Comparison of ENCODE assay signal across 8 cellular contexts in genomic region chr22:20506543-20507252, GRCh38. TPM values are rescaled to one million over a fixed set of nuclear protein-coding genes. Genes with fewer than 3 reads are reported as not detected.
DNase-seq lines count a peak whose midpoint lies in the region; ATAC-seq, FAIRE-seq and TF ChIP-seq lines count a peak whose summit lies in the region.

No MANE protein-coding gene starts in this region.

- no peaks in the 10 kb centered on the region for H3K9me3 Mint-ChIP-seq in activated naive CD4-positive, alpha-beta T cell treated with anti-CD3 and anti-CD28 coated beads, Interleukin-2, amount 10 ng/mL, durations not matched to agents 7 days and 5 days

- H3K36me3 ChIP-seq in K562 (ENCODE audit: control insufficient read depth, insufficient read depth, low read length) (peaks cover 28% of the 10 kb centered on the region), lung (ENCODE audit: control insufficient read depth in 2 of 2, insufficient read depth in 2 of 2, low read length in 2 of 2) (no peaks in the 10 kb centered on the region), upper lobe of left lung (no peaks in the 10 kb centered on the region)

- DNase-seq in activated naive CD4-positive, alpha-beta T cell treated with anti-CD3 and anti-CD28 coated beads, Interleukin-2, amount 10 ng/mL, durations not matched to agents 7 days and 5 days, result no peak
- DNase-seq in activated naive CD4-positive, alpha-beta T cell treated with Interleukin-2 at 50 U/mL for 16 hours, result no peak
- DNase-seq in K562 (ENCODE audit: extremely low read depth in 1 of 4, low spot score in 3 of 4) (no peak), lung (ENCODE audit: low spot score) (no peak), upper lobe of left lung (no peak), superior temporal gyrus (ENCODE audit: extremely low spot score) (no peak), SKM-1 (lab: John Stamatoyannopoulos, UW; ENCODE audit: unreplicated experiment) (no peak)

- peaks cover 37% of the 10 kb centered on the region for H4K20me1 ChIP-seq in K562 (replicated peaks; ENCODE audit: control insufficient read depth, insufficient read depth, low read length)

- POLR2A ChIA-PET in K562 (lab: Yijun Ruan, JAX), result interaction anchor here (0.6 to 39.5 kb wide), 22 partner anchors 8 to 709 kb away, joined by 3 to 1693 read pairs (median 3); no protein-coding TSS in a partner anchor

- in situ Hi-C loops in K562 (cut with MboI), result no loop called here

- CTCF ChIA-PET in activated naive CD4-positive, alpha-beta T cell treated with anti-CD3 and anti-CD28 coated beads, Interleukin-2, amount 10 ng/mL, durations not matched to agents 7 days and 5 days (lab: Charles Lee), result interaction anchor here (1.2 to 2.0 kb wide), 3 partner anchors 46 to 89 kb away, joined by 3 to 5 read pairs (median 4); no protein-coding TSS in a partner anchor
- CTCF ChIA-PET in K562 (lab: Yijun Ruan, JAX; ENCODE audit: low intra/inter-chr PET ratio), result interaction anchor here (0.5 to 1.5 kb wide), 3 partner anchors 10 to 282 kb away, joined by 3 to 11 read pairs (median 4); no protein-coding TSS in a partner anchor

- TF ChIP-seq POLR2A in K562 (conservative IDR thresholded peaks at IDR 0.05) (no peak), upper lobe of left lung (IDR thresholded peaks at IDR 0.05) (no peak)

- ATAC-seq in K562 (no peak), lung (ENCODE audit: insufficient read depth, low FRiP score) (no peak), upper lobe of left lung (ENCODE audit: low FRiP score in 2 of 2) (no peak), GM21529 (IDR thresholded peaks at IDR 0.05; ENCODE audit: unreplicated experiment) (no peak)

- no peak for FAIRE-seq in K562 (lab: Jason Lieb, UNC)

- WGBS in K562 (ENCODE audit: insufficient coverage, low coverage, missing lambda C conversion rate), result 59% methylated on average over 13 of the region's 13 CpGs
- 74 to 80% methylated on average over 13 of the region's 13 CpGs for WGBS in lung, 2 donors
- 74 to 77% methylated on average over 13 of the region's 13 CpGs for WGBS in upper lobe of left lung, 2 donors

- TF ChIP-seq EP300 in K562 (IDR thresholded peaks at IDR 0.05; ENCODE audit: low read length) (no peak), upper lobe of left lung (IDR thresholded peaks at IDR 0.05) (no peak)

- H3K27me3 ChIP-seq in K562 (ENCODE audit: control insufficient read depth in 2 of 2, insufficient read depth in 2 of 2, low read length in 2 of 2) (no peaks in the 10 kb centered on the region), lung (ENCODE audit: control insufficient read depth, insufficient read depth) (no peaks in the 10 kb centered on the region), upper lobe of left lung (no peaks in the 10 kb centered on the region)

- H3K4me1 ChIP-seq in K562 (replicated peaks in 1 of 2; ENCODE audit: control insufficient read depth in 2 of 2, insufficient read depth in 2 of 2, low read length in 2 of 2) (peaks cover 39 to 41% of the 10 kb centered on the region in 2 experiments), lung (ENCODE audit: control insufficient read depth in 2 of 2, insufficient read depth in 2 of 2, low read length in 2 of 2) (peaks cover 13 to 17% of the 10 kb centered on the region in 2 donors), upper lobe of left lung (peaks cover 34 to 44% (median 38%) of the 10 kb centered on the region in 4 donors)

- peak overlapping the region; percentile 96 for H2AFZ ChIP-seq in K562 (ENCODE audit: low read depth, low read length)

- H3K9me1 ChIP-seq in K562 (ENCODE audit: control insufficient read depth, insufficient read depth, low read length), result peaks cover 16% of the 10 kb centered on the region

- peaks cover 40% of the 10 kb centered on the region for H3K4me1 Mint-ChIP-seq in activated naive CD4-positive, alpha-beta T cell treated with anti-CD3 and anti-CD28 coated beads, Interleukin-2, amount 10 ng/mL, durations not matched to agents 7 days and 5 days

- H3K79me2 ChIP-seq in K562 (ENCODE audit: control insufficient read depth, insufficient read depth, low read length), result peaks cover 47% of the 10 kb centered on the region

- intact Hi-C loops in K562 (cut with micrococcal nuclease), result loop anchor here (1.0 to 10.0 kb wide), 4 partner anchors 17 to 496 kb away; partner anchors contain the start of genes CRKL and THAP7

- TF ChIP-seq CTCF in K562 (IDR thresholded peaks at IDR 0.05 in 2 of 3, conservative IDR thresholded peaks at IDR 0.05 in 1 of 3; ENCODE audit: insufficient read depth in 2 of 3, low read depth in 1 of 3, low read length in 3 of 3) (no peak), lung (IDR thresholded peaks at IDR 0.05; ENCODE audit: control extremely low read depth, extremely low read depth) (no peak), upper lobe of left lung (IDR thresholded peaks at IDR 0.05) (no peak)

- no peak for TF ChIP-seq RAD21 in K562 (CRISPR knock-in tag; conservative IDR thresholded peaks at IDR 0.05 in 1 of 2, IDR thresholded peaks at IDR 0.05 in 1 of 2)

- H3K27ac Mint-ChIP-seq in activated naive CD4-positive, alpha-beta T cell treated with anti-CD3 and anti-CD28 coated beads, Interleukin-2, amount 10 ng/mL, durations not matched to agents 7 days and 5 days, result peak overlapping the region; percentile 97

- H3K4me3 ChIP-seq in K562 (peak overlapping the region; percentile 53), lung (no peak overlapping the region), upper lobe of left lung (peak overlapping the region in 3 of 4 donors; percentile 70 to 94 (median 79))

- no peaks in the 10 kb centered on the region for H3K27me3 Mint-ChIP-seq in activated naive CD4-positive, alpha-beta T cell treated with anti-CD3 and anti-CD28 coated beads, Interleukin-2, amount 10 ng/mL, durations not matched to agents 7 days and 5 days

- peak overlapping the region; percentile 92 for H3K4me3 Mint-ChIP-seq in activated naive CD4-positive, alpha-beta T cell treated with anti-CD3 and anti-CD28 coated beads, Interleukin-2, amount 10 ng/mL, durations not matched to agents 7 days and 5 days

- BruUV-seq in K562 (replicated peaks; lab: Mats Ljungman, UMichigan), result TSS peak; percentile 94

- H3K9me3 ChIP-seq in K562 (replicated peaks; ENCODE audit: control insufficient read depth, insufficient read depth, low read depth, low read length) (no peaks in the 10 kb centered on the region), lung (ENCODE audit: control insufficient read depth in 2 of 2, insufficient read depth in 1 of 2, low read length in 1 of 2) (no peaks in the 10 kb centered on the region), upper lobe of left lung (no peaks in the 10 kb centered on the region)

- H3K27ac ChIP-seq in K562 (ENCODE audit: extremely low read depth, low read depth, low read length), result peak overlapping the region; percentile 82; the same call in 2 of the 3 replicates
- peak overlapping the region; percentile 98 for H3K27ac ChIP-seq in lung (ENCODE audit: low read depth in 1 of 2, low read length in 1 of 2)
- peak overlapping the region in 3 of 4 donors; percentile 94 to 98 (median 97) for H3K27ac ChIP-seq in upper lobe of left lung

- peak overlapping the region; percentile 94 for H3K4me2 ChIP-seq in K562 (ENCODE audit: insufficient read depth, low read length)

- peak overlapping the region; percentile 88 to 96 for H3K9ac ChIP-seq in K562 (ENCODE audit: insufficient read depth in 1 of 2, low read depth in 2 of 2, low read length in 2 of 2)

- H3K36me3 Mint-ChIP-seq in activated naive CD4-positive, alpha-beta T cell treated with anti-CD3 and anti-CD28 coated beads, Interleukin-2, amount 10 ng/mL, durations not matched to agents 7 days and 5 days, result peaks cover 24% of the 10 kb centered on the region

RNA-seq across cellular contexts. Expression of gene MED15, which starts 0.7 kb away (rescaled TPM):
- 482 and 971 TPM in 2 replicates for total RNA-seq in K562 (2011; cell fraction: chromatin; rRNA removed; ENCODE audit: low replicate concordance)
- 663 TPM in 2 replicates for total RNA-seq in K562 (2011; cell fraction: nucleolus; rRNA removed)
- total RNA-seq in K562 (2011; cell fraction: nucleoplasm; rRNA removed), result 469 and 476 TPM in 2 replicates
- total RNA-seq in K562 (2014; rRNA removed) (72.6 and 103 TPM in 2 replicates), K562 (2014; rRNA removed; fragmentation: Illumina TruSeq; extraction: Trizol) (26.1 and 26.4 TPM in 2 replicates), K562 (2015; rRNA removed; fragmentation: Illumina TruSeq; extraction: Trizol) (59.2 and 60.1 TPM in 2 replicates), K562 (2021) (264 and 271 TPM in 2 replicates), lung (100 to 1,000 TPM in 1 of 2 donors, 10 to 100 TPM in 1; 68.3 to 123 TPM), upper lobe of left lung (100 to 1,000 TPM in 4 of 6 donors, 10 to 100 TPM in 2; 64.2 to 170 (median 123) TPM)
- polyA plus RNA-seq in K562 (2011; rRNA removed) (40.4 and 111 TPM in 2 replicates), K562 (2014; fragmentation: Illumina TruSeq; extraction: Trizol) (76.0 and 122 TPM in 2 replicates), K562 (2014; fragmentation: Nextera tagmentation; extraction: Ambion mirVana) (1 to 10 TPM; 4.0 to 5.2 TPM), K562 (2014; rRNA removed) (102 and 130 TPM in 2 replicates), lung (10 to 100 TPM; 57.8 to 69.8 TPM)
- polyA plus RNA-seq in K562 (2011; cell fraction: cytosol; rRNA removed), result 75.5 and 117 TPM in 2 replicates
- polyA plus RNA-seq in K562 (2011; cell fraction: nucleus; rRNA removed), result 369 and 471 TPM in 2 replicates
- 148 and 229 TPM in 2 replicates for polyA plus RNA-seq in K562 (2012)
- 98.8 and 108 TPM in 2 replicates for polyA minus RNA-seq in K562 (2011; rRNA and poly(A)+ RNA removed)
- polyA minus RNA-seq in K562 (2011; cell fraction: cytosol; rRNA and poly(A)+ RNA removed), result 188 and 326 TPM in 2 replicates
- 310 and 409 TPM in 2 replicates for polyA minus RNA-seq in K562 (2011; cell fraction: nucleus; rRNA and poly(A)+ RNA removed)

RNA-seq across cellular contexts. Expression of gene KLHL22, which starts 11.1 kb away (rescaled TPM):
- 116 and 152 TPM in 2 replicates for total RNA-seq in K562 (2011; cell fraction: chromatin; rRNA removed; ENCODE audit: low replicate concordance)
- 68.5 and 75.0 TPM in 2 replicates for total RNA-seq in K562 (2011; cell fraction: nucleolus; rRNA removed)
- 88.1 and 101 TPM in 2 replicates for total RNA-seq in K562 (2011; cell fraction: nucleoplasm; rRNA removed)
- total RNA-seq in K562 (2014; rRNA removed), result 15.1 and 15.6 TPM in 2 replicates
- total RNA-seq in K562 (2014; rRNA removed; fragmentation: Illumina TruSeq; extraction: Trizol), result 13.5 and 15.3 TPM in 2 replicates
- 15.2 and 15.7 TPM in 2 replicates for total RNA-seq in K562 (2015; rRNA removed; fragmentation: Illumina TruSeq; extraction: Trizol)
- 20.1 and 21.1 TPM in 2 replicates for total RNA-seq in K562 (2021)
- polyA plus RNA-seq in K562 (2011; rRNA removed), result 25.6 and 43.0 TPM in 2 replicates
- polyA plus RNA-seq in K562 (2011; cell fraction: cytosol; rRNA removed), result 24.5 and 36.2 TPM in 2 replicates
- 73.7 and 92.5 TPM in 2 replicates for polyA plus RNA-seq in K562 (2011; cell fraction: nucleus; rRNA removed)
- 15.0 and 42.6 TPM in 2 replicates for polyA plus RNA-seq in K562 (2012)
- 15.4 and 16.5 TPM in 2 replicates for polyA plus RNA-seq in K562 (2014; fragmentation: Illumina TruSeq; extraction: Trizol)
- 1 to 10 TPM; 1.3 to 1.8 TPM for polyA plus RNA-seq in K562 (2014; fragmentation: Nextera tagmentation; extraction: Ambion mirVana)
- 15.8 and 18.6 TPM in 2 replicates for polyA plus RNA-seq in K562 (2014; rRNA removed)
- polyA minus RNA-seq in K562 (2011; rRNA and poly(A)+ RNA removed), result 24.1 and 42.3 TPM in 2 replicates
- polyA minus RNA-seq in K562 (2011; cell fraction: cytosol; rRNA and poly(A)+ RNA removed), result 13.4 and 21.4 TPM in 2 replicates
- polyA minus RNA-seq in K562 (2011; cell fraction: nucleus; rRNA and poly(A)+ RNA removed), result 36.2 and 65.9 TPM in 2 replicates
- total RNA-seq in lung, result 10 to 100 TPM; 20.8 to 28.3 TPM
- polyA plus RNA-seq in lung, result 10 to 100 TPM; 12.1 to 16.9 TPM
- total RNA-seq in upper lobe of left lung, result 10 to 100 TPM; 17.5 to 48.2 (median 22.7) TPM
